8 cellular contexts compared by ENCODE assay signal in the genomic region with DNA sequence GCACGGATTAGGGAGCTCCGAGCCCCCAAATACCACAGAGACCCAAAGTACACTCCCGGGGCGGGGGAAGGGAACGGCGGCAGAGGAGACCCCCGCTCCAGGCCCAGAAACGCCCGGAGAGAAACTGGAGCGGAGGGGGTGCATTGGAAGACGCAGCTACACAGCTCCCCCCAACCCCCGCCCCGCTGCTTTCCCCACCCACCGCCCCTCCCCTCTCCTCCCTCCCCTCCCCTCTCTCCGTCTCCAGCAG. TPM values are rescaled to one million over a fixed set of nuclear protein-coding genes. Genes with fewer than 3 reads are reported as not detected.
DNase-seq lines count a peak whose midpoint lies in the region; ATAC-seq and TF ChIP-seq lines count a peak whose summit lies in the region.

No MANE protein-coding gene starts in this region.

- WGBS in heart left ventricle, 4 donors: 0% methylated on average over 3 to 15 of the region's 15 CpGs
- 1% methylated on average over 14 to 15 of the region's 15 CpGs for WGBS in sigmoid colon, 2 donors

- H3K27me3 Mint-ChIP-seq in activated CD4-positive, alpha-beta memory T cell treated with anti-CD3 and anti-CD28 coated beads, Interleukin-2, amount 10 ng/mL, durations not matched to agents 7 days and 5 days: peaks cover 3% of the 10 kb centered on the region

- peaks cover 11% of the 10 kb centered on the region for H3K4me1 Mint-ChIP-seq in activated CD4-positive, alpha-beta memory T cell treated with anti-CD3 and anti-CD28 coated beads, Interleukin-2, amount 10 ng/mL, durations not matched to agents 7 days and 5 days

- H3K4me3 ChIP-seq in heart left ventricle (peak overlapping the region; percentile 47 to 94 (median 80)), sigmoid colon (peak overlapping the region; percentile 77 to 82 (median 80))

- DNase-seq in activated CD4-positive, alpha-beta memory T cell treated with anti-CD3 and anti-CD28 coated beads, Interleukin-2, amount 10 ng/mL, durations not matched to agents 7 days and 5 days: no peak
- DNase-seq in heart left ventricle: peak in 1 of 5 donors; percentile 83
- no peak for DNase-seq in sigmoid colon
- DNase-seq in SHP77 treated with DMSO at 0.1 percent for 48 hours (lab: John Stamatoyannopoulos, UW): no peak
- no peak for DNase-seq in SIG-M5 treated with dmso at 0.1 percent for 504 hours (lab: John Stamatoyannopoulos, UW; ENCODE audit: unreplicated experiment)
- no peak for DNase-seq in SIG-M5 (lab: John Stamatoyannopoulos, UW)
- no peak for DNase-seq in ACHN

- intact Hi-C loops in heart left ventricle (cut with DNase I): loop anchor here in 3 of 10 donors (5.0 to 10.0 kb wide), 4 partner anchors 52 to 93 kb away; no protein-coding TSS in a partner anchor
- intact Hi-C loops in sigmoid colon (cut with DNase I): loop anchor here (2.0 to 10.0 kb wide), 4 partner anchors 52 to 259 kb away; a partner anchor contains a TSS

- in situ Hi-C loops in ACHN (cut with HindIII; ENCODE audit: low pct_ligation_motif_present, low pct_unique_long_range_greater_than_20kb, low sequenced_read_pairs): no loop called here

- no peaks in the 10 kb centered on the region for H3K36me3 Mint-ChIP-seq in activated CD4-positive, alpha-beta memory T cell treated with anti-CD3 and anti-CD28 coated beads, Interleukin-2, amount 10 ng/mL, durations not matched to agents 7 days and 5 days (ENCODE audit: low read depth)

- ATAC-seq in GM21723 (IDR thresholded peaks at IDR 0.05; ENCODE audit: unreplicated experiment): peak; percentile 30
- ATAC-seq in heart left ventricle: peak; percentile 74 to 86 (median 82)

- CTCF ChIA-PET in activated CD4-positive, alpha-beta memory T cell treated with anti-CD3 and anti-CD28 coated beads, Interleukin-2, amount 10 ng/mL, durations not matched to agents 7 days and 5 days (lab: Charles Lee): interaction anchor here (0.7 to 2.7 kb wide), 2 partner anchors 92 to 399 kb away, joined by 3 to 11 read pairs; no protein-coding TSS in a partner anchor

- H3K9me3 Mint-ChIP-seq in activated CD4-positive, alpha-beta memory T cell treated with anti-CD3 and anti-CD28 coated beads, Interleukin-2, amount 10 ng/mL, durations not matched to agents 7 days and 5 days: no peaks in the 10 kb centered on the region

- no peak overlapping the region for H3K27ac Mint-ChIP-seq in activated CD4-positive, alpha-beta memory T cell treated with anti-CD3 and anti-CD28 coated beads, Interleukin-2, amount 10 ng/mL, durations not matched to agents 7 days and 5 days

- POLR2A ChIA-PET in activated CD4-positive, alpha-beta memory T cell treated with anti-CD3 and anti-CD28 coated beads, Interleukin-2, amount 10 ng/mL, durations not matched to agents 7 days and 5 days (lab: Charles Lee): interaction anchor here (0.9 to 3.3 kb wide), 3 partner anchors 16 to 244 kb away, joined by 3 to 20 read pairs (median 15); no protein-coding TSS in a partner anchor

- H3K9me3 ChIP-seq in heart left ventricle: no peaks in the 10 kb centered on the region
- H3K9me3 ChIP-seq in sigmoid colon: no peaks in the 10 kb centered on the region

- H3K27ac ChIP-seq in heart left ventricle (peak overlapping the region; percentile 88 to 97 (median 92)), sigmoid colon (peak overlapping the region; percentile 88 to 93 (median 90))

- TF ChIP-seq EP300 in sigmoid colon (IDR thresholded peaks at IDR 0.05): no peak

- H3K4me1 ChIP-seq in heart left ventricle (peaks cover 0 to 35% (median 16%) of the 10 kb centered on the region in 12 donors), sigmoid colon (peaks cover 0 to 22% (median 15%) of the 10 kb centered on the region in 4 donors)

- H3K27me3 ChIP-seq in heart left ventricle: peaks cover 0 to 3% (median 0%) of the 10 kb centered on the region in 9 donors
- H3K27me3 ChIP-seq in sigmoid colon: peaks cover 0 to 4% (median 0%) of the 10 kb centered on the region in 3 donors

- no peaks in the 10 kb centered on the region for H3K36me3 ChIP-seq in heart left ventricle
- no peaks in the 10 kb centered on the region for H3K36me3 ChIP-seq in sigmoid colon

- H3K4me3 Mint-ChIP-seq in activated CD4-positive, alpha-beta memory T cell treated with anti-CD3 and anti-CD28 coated beads, Interleukin-2, amount 10 ng/mL, durations not matched to agents 7 days and 5 days: peak overlapping the region; percentile 89

- TF ChIP-seq POLR2A in heart left ventricle (IDR thresholded peaks at IDR 0.05) (no peak), sigmoid colon (IDR thresholded peaks at IDR 0.05) (no peak)

- no peak for TF ChIP-seq CTCF in heart left ventricle (IDR thresholded peaks at IDR 0.05)
- no peak for TF ChIP-seq CTCF in sigmoid colon (IDR thresholded peaks at IDR 0.05)

RNA-seq across cellular contexts. Expression of a gene that starts 1.1 kb away (rescaled TPM):
- total RNA-seq in activated CD4-positive, alpha-beta memory T cell treated with anti-CD3 and anti-CD28 coated beads, Interleukin-2, amount 10 ng/mL, durations not matched to agents 7 days and 5 days: 10 to 100 TPM; 25.4 to 33.7 TPM
- total RNA-seq in heart left ventricle: 100 to 1,000 TPM in 7 of 9 donors, 10 to 100 TPM in 2; 50.2 to 179 (median 108) TPM
- polyA plus RNA-seq in heart left ventricle: 100 to 1,000 TPM in 1 of 2 donors, 10 to 100 TPM in 1; 61.3 to 119 TPM
- total RNA-seq in sigmoid colon: 10 to 100 TPM; 37.1 to 51.2 (median 40.1) TPM
- 10 to 100 TPM; 19.2 to 31.9 (median 29.4) TPM for polyA plus RNA-seq in sigmoid colon
